ENCODE assay signal across 1 cellular context in the genomic region with DNA sequence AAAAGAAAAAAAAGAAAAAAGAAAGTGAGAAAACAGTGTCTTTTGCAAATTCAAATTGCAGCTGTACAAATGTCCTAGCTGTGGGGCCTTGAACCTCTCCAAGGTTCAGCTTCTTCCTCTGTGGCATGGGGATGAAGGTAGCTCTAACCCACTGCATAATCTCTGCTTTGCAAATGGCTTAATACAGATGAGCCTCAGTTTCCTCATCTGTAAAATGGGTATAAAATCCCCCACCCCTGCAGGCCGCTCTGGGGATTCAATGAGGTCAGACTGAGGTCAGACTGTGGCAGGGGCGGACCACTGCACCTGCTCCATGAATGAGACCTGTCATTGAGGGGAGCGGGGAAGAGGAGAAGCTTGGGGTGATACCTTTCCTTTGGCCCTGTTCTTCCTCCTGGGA.
A peak's percentile ranks its signal among the peaks of the same experiment; 100 is the strongest.
TF ChIP-seq lines count a peak whose summit lies in the region.

No MANE protein-coding gene starts in this region.

TF ChIP-seq in HEK293, 187 proteins besides CTCF, POLR2A, EP300 and RAD21 (continued from another document):
- TF ChIP-seq ZNF175 (tag by site-specific recombination; IDR thresholded peaks at IDR 0.05), result no peak
- no peak for TF ChIP-seq ZEB2 (tag by site-specific recombination; IDR thresholded peaks at IDR 0.05)
- no peak for TF ChIP-seq BCL11A (tag by site-specific recombination; IDR thresholded peaks at IDR 0.05; ENCODE audit: low read depth)
- TF ChIP-seq ZNF560 (tag by site-specific recombination; IDR thresholded peaks at IDR 0.05; ENCODE audit: borderline replicate concordance), result no peak
- TF ChIP-seq, protein P1, sequence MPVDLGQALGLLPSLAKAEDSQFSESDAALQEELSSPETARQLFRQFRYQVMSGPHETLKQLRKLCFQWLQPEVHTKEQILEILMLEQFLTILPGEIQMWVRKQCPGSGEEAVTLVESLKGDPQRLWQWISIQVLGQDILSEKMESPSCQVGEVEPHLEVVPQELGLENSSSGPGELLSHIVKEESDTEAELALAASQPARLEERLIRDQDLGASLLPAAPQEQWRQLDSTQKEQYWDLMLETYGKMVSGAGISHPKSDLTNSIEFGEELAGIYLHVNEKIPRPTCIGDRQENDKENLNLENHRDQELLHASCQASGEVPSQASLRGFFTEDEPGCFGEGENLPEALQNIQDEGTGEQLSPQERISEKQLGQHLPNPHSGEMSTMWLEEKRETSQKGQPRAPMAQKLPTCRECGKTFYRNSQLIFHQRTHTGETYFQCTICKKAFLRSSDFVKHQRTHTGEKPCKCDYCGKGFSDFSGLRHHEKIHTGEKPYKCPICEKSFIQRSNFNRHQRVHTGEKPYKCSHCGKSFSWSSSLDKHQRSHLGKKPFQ (tag by site-specific recombination; IDR thresholded peaks at IDR 0.05), result no peak
- TF ChIP-seq KLF9 (tag by site-specific recombination; IDR thresholded peaks at IDR 0.05; ENCODE audit: low read depth), result no peak
- TF ChIP-seq ZNF747 (tag by site-specific recombination; IDR thresholded peaks at IDR 0.05), result no peak
- TF ChIP-seq MEIS1 (CRISPR knock-in tag; IDR thresholded peaks at IDR 0.05; ENCODE audit: borderline replicate concordance), result no peak
- TF ChIP-seq ZNF114 (tag by site-specific recombination; IDR thresholded peaks at IDR 0.05), result no peak
- no peak for TF ChIP-seq ZNF621 (tag by site-specific recombination; IDR thresholded peaks at IDR 0.05)
- TF ChIP-seq ZBTB7A (tag by site-specific recombination; IDR thresholded peaks at IDR 0.05; ENCODE audit: low read depth), result peak; percentile 69; the same call in 1 of the 2 replicates
- no peak for TF ChIP-seq ZSCAN30 (tag by site-specific recombination; IDR thresholded peaks at IDR 0.05)
- TF ChIP-seq, protein P2, sequence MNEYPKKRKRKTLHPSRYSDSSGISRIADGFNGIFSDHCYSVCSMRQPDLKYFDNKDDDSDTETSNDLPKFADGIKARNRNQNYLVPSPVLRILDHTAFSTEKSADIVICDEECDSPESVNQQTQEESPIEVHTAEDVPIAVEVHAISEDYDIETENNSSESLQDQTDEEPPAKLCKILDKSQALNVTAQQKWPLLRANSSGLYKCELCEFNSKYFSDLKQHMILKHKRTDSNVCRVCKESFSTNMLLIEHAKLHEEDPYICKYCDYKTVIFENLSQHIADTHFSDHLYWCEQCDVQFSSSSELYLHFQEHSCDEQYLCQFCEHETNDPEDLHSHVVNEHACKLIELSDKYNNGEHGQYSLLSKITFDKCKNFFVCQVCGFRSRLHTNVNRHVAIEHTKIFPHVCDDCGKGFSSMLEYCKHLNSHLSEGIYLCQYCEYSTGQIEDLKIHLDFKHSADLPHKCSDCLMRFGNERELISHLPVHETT (tag by site-specific recombination; IDR thresholded peaks at IDR 0.05), result peak; percentile 72; the same call in 1 of the 2 replicates
- no peak for TF ChIP-seq ZNF26 (tag by site-specific recombination; IDR thresholded peaks at IDR 0.05)
- no peak for TF ChIP-seq KLF1 (tag by site-specific recombination; IDR thresholded peaks at IDR 0.05)
- TF ChIP-seq ZSCAN18 (tag by site-specific recombination; IDR thresholded peaks at IDR 0.05), result no peak
- TF ChIP-seq ZNF518A (tag by site-specific recombination; conservative IDR thresholded peaks at IDR 0.05; ENCODE audit: low read depth), result no peak
- no peak for TF ChIP-seq HIC1 (tag by site-specific recombination; IDR thresholded peaks at IDR 0.05)
- TF ChIP-seq ZNF391 (tag by site-specific recombination; IDR thresholded peaks at IDR 0.05; ENCODE audit: borderline replicate concordance, low read depth), result 0 out of 2 replicates have a peak, but pooled peaks have one; percentile 52
- TF ChIP-seq TCF7L2 (IDR thresholded peaks at IDR 0.05; ENCODE audit: borderline replicate concordance, low read depth, low read length), result no peak
- no peak for TF ChIP-seq ZBTB17 (tag by site-specific recombination; IDR thresholded peaks at IDR 0.05)
- TF ChIP-seq, protein P3, sequence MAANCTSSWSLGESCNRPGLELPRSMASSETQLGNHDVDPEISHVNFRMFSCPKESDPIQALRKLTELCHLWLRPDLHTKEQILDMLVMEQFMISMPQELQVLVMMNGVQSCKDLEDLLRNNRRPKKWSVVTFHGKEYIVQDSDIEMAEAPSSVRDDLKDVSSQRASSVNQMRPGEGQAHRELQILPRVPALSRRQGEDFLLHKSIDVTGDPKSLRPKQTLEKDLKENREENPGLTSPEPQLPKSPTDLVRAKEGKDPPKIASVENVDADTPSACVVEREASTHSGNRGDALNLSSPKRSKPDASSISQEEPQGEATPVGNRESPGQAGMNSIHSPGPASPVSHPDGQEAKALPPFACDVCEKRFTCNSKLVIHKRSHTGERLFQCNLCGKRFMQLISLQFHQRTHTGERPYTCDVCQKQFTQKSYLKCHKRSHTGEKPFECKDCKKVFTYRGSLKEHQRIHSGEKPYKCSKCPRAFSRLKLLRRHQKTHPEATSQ (tag by site-specific recombination; IDR thresholded peaks at IDR 0.05), result no peak
- no peak for TF ChIP-seq ZNF138 (tag by site-specific recombination; IDR thresholded peaks at IDR 0.05; ENCODE audit: borderline replicate concordance)
- TF ChIP-seq, protein P4, sequence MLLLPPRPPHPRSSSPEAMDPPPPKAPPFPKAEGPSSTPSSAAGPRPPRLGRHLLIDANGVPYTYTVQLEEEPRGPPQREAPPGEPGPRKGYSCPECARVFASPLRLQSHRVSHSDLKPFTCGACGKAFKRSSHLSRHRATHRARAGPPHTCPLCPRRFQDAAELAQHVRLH (tag by site-specific recombination; IDR thresholded peaks at IDR 0.05), result peak; percentile 50; the same call in 1 of the 2 replicates
- TF ChIP-seq, protein P5, sequence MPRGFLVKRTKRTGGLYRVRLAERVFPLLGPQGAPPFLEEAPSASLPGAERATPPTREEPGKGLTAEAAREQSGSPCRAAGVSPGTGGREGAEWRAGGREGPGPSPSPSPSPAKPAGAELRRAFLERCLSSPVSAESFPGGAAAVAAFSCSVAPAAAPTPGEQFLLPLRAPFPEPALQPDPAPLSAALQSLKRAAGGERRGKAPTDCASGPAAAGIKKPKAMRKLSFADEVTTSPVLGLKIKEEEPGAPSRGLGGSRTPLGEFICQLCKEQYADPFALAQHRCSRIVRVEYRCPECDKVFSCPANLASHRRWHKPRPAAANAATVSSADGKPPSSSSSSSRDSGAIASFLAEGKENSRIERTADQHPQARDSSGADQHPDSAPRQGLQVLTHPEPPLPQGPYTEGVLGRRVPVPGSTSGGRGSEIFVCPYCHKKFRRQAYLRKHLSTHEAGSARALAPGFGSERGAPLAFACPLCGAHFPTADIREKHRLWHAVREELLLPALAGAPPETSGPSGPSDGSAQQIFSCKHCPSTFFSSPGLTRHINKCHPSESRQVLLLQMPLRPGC (tag by site-specific recombination; IDR thresholded peaks at IDR 0.05), result no peak
- 0 out of 2 replicates have a peak, but pooled peaks have one; percentile 36 for TF ChIP-seq ZSCAN23 (tag by site-specific recombination; IDR thresholded peaks at IDR 0.05)
- no peak for TF ChIP-seq ZNF791 (tag by site-specific recombination; IDR thresholded peaks at IDR 0.05)
- TF ChIP-seq, protein P6, sequence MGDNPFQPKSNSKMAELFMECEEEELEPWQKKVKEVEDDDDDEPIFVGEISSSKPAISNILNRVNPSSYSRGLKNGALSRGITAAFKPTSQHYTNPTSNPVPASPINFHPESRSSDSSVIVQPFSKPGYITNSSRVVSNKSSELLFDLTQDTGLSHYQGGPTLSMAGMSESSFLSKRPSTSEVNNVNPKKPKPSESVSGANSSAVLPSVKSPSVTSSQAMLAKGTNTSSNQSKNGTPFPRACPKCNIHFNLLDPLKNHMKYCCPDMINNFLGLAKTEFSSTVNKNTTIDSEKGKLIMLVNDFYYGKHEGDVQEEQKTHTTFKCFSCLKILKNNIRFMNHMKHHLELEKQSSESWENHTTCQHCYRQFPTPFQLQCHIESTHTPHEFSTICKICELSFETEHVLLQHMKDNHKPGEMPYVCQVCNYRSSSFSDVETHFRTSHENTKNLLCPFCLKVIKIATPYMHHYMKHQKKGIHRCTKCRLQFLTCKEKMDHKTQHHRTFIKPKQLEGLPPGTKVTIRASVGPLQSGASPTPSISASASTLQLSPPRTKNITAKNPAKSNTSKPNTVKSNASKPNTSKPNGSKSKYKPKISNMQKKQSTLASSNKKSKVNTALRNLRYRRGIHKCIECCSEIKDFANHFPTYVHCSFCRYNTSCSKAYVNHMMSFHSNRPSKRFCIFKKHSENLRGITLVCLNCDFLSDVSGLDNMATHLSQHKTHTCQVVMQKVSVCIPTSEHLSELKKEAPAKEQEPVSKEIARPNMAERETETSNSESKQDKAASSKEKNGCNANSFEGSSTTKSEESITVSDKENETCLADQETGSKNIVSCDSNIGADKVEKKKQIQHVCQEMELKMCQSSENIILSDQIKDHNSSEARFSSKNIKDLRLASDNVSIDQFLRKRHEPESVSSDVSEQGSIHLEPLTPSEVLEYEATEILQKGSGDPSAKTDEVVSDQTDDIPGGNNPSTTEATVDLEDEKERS (tag by site-specific recombination; IDR thresholded peaks at IDR 0.05), result peak; percentile 42; the same call in 1 of the 2 replicates
- no peak for TF ChIP-seq RBAK (tag by site-specific recombination; IDR thresholded peaks at IDR 0.05)
- TF ChIP-seq, protein P7, sequence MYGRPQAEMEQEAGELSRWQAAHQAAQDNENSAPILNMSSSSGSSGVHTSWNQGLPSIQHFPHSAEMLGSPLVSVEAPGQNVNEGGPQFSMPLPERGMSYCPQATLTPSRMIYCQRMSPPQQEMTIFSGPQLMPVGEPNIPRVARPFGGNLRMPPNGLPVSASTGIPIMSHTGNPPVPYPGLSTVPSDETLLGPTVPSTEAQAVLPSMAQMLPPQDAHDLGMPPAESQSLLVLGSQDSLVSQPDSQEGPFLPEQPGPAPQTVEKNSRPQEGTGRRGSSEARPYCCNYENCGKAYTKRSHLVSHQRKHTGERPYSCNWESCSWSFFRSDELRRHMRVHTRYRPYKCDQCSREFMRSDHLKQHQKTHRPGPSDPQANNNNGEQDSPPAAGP (tag by site-specific recombination; IDR thresholded peaks at IDR 0.05), result 0 out of 2 replicates have a peak, but pooled peaks have one; percentile 37
- TF ChIP-seq REPIN1 (tag by site-specific recombination; IDR thresholded peaks at IDR 0.05; ENCODE audit: low read depth), result no peak
